14 cellular contexts compared by ENCODE assay signal in the genomic region with DNA sequence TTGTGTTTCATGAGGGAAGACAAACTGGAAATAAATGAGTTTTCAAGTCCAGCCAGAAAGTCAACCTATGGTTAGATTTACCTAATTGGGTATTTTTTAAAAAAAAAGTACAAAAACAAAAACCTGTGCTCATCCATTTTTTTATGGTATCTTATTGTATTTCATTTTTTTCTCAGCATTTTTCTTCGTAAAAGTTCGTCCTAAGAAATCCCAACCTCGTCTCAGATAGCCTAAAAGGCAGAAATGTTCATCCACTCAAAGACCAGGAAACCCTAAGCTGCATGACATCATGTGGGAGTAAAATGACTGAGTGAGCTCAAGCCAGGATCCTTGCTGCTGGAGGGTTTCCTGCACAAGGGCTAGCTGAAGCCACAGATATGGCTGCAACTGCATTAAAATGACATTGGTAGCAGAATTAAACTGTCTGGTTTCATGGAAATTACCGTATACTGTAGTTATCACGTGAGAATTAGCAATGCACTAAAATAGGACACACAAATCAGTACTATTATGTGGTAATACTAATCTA.
"Had no signal": no experiment of that assay in that cellular context is flagged by ENCODE, and none has a peak within 500 bp of the region (broad histone marks: within the 10 kb centered on the region; RNA-seq: fewer than 3 reads in every experiment).

No MANE protein-coding gene starts in this region.

- H3K4me3 Mint-ChIP-seq: activated CD8-positive, alpha-beta memory T cell treated with anti-CD3 and anti-CD28 coated beads, Interleukin-2, amount 10 ng/mL, durations not matched to agents 7 days and 5 days; activated naive CD4-positive, alpha-beta T cell treated with anti-CD3 and anti-CD28 coated beads, Interleukin-2, amount 10 ng/mL, durations not matched to agents 7 days and 5 days; naive thymus-derived CD8-positive, alpha-beta T cell; stimulated activated memory B cell treated with anti-CD40 and anti-IgM and Interleukin-4, amounts not matched to agents 10 μg/mL and 1 μg/mL and 100 μg/mL, for 72 hours had no signal

- H3K4me3 ChIP-seq: ascending aorta, esophagus muscularis mucosa, tibial artery, uterus had no signal

- H3K36me3 Mint-ChIP-seq: activated CD8-positive, alpha-beta memory T cell treated with anti-CD3 and anti-CD28 coated beads, Interleukin-2, amount 10 ng/mL, durations not matched to agents 7 days and 5 days; activated naive CD4-positive, alpha-beta T cell treated with anti-CD3 and anti-CD28 coated beads, Interleukin-2, amount 10 ng/mL, durations not matched to agents 7 days and 5 days; naive thymus-derived CD8-positive, alpha-beta T cell; stimulated activated memory B cell treated with anti-CD40 and anti-IgM and Interleukin-4, amounts not matched to agents 10 μg/mL and 1 μg/mL and 100 μg/mL, for 72 hours had no signal

- DNase-seq: activated CD4-positive, alpha-beta T cell treated with anti-CD3 and anti-CD28 coated beads, Interleukin-2, amount 50 U/mL, for 48 hours; activated CD8-positive, alpha-beta memory T cell treated with anti-CD3 and anti-CD28 coated beads, Interleukin-2, amount 10 ng/mL, durations not matched to agents 7 days and 5 days; activated naive CD4-positive, alpha-beta T cell treated with anti-CD3 and anti-CD28 coated beads, Interleukin-2, amount 10 ng/mL, durations not matched to agents 7 days and 5 days; activated T-cell treated with anti-CD3 and anti-CD28 coated beads, Interleukin-2, amount 50 U/mL, for 1 hour; foreskin melanocyte; mammary epithelial cell; naive thymus-derived CD8-positive, alpha-beta T cell; stimulated activated CD4-positive, alpha-beta T cell treated with anti-CD3 and anti-CD28 coated beads, Interleukin-2, amount 100 ng/mL, for 24 hours; T-helper 1 cell; tibial artery; uterus had no signal

- H3K9me3 Mint-ChIP-seq: activated naive CD4-positive, alpha-beta T cell treated with anti-CD3 and anti-CD28 coated beads, Interleukin-2, amount 10 ng/mL, durations not matched to agents 7 days and 5 days had no signal

- H3K27ac Mint-ChIP-seq: activated CD8-positive, alpha-beta memory T cell treated with anti-CD3 and anti-CD28 coated beads, Interleukin-2, amount 10 ng/mL, durations not matched to agents 7 days and 5 days; activated naive CD4-positive, alpha-beta T cell treated with anti-CD3 and anti-CD28 coated beads, Interleukin-2, amount 10 ng/mL, durations not matched to agents 7 days and 5 days; naive thymus-derived CD8-positive, alpha-beta T cell; stimulated activated memory B cell treated with anti-CD40 and anti-IgM and Interleukin-4, amounts not matched to agents 10 μg/mL and 1 μg/mL and 100 μg/mL, for 72 hours had no signal

- H3K27me3 Mint-ChIP-seq: activated CD8-positive, alpha-beta memory T cell treated with anti-CD3 and anti-CD28 coated beads, Interleukin-2, amount 10 ng/mL, durations not matched to agents 7 days and 5 days; activated naive CD4-positive, alpha-beta T cell treated with anti-CD3 and anti-CD28 coated beads, Interleukin-2, amount 10 ng/mL, durations not matched to agents 7 days and 5 days had no signal

- ATAC-seq: activated CD8-positive, alpha-beta memory T cell treated with anti-CD3 and anti-CD28 coated beads, Interleukin-2, amount 10 ng/mL, durations not matched to agents 7 days and 5 days; naive thymus-derived CD8-positive, alpha-beta T cell; stimulated activated memory B cell treated with anti-CD40 and anti-IgM and Interleukin-4, amounts not matched to agents 10 μg/mL and 1 μg/mL and 100 μg/mL, for 72 hours had no signal

- H3K4me1 Mint-ChIP-seq: activated CD8-positive, alpha-beta memory T cell treated with anti-CD3 and anti-CD28 coated beads, Interleukin-2, amount 10 ng/mL, durations not matched to agents 7 days and 5 days; activated naive CD4-positive, alpha-beta T cell treated with anti-CD3 and anti-CD28 coated beads, Interleukin-2, amount 10 ng/mL, durations not matched to agents 7 days and 5 days; naive thymus-derived CD8-positive, alpha-beta T cell; stimulated activated memory B cell treated with anti-CD40 and anti-IgM and Interleukin-4, amounts not matched to agents 10 μg/mL and 1 μg/mL and 100 μg/mL, for 72 hours had no signal
